In the genomic region with DNA sequence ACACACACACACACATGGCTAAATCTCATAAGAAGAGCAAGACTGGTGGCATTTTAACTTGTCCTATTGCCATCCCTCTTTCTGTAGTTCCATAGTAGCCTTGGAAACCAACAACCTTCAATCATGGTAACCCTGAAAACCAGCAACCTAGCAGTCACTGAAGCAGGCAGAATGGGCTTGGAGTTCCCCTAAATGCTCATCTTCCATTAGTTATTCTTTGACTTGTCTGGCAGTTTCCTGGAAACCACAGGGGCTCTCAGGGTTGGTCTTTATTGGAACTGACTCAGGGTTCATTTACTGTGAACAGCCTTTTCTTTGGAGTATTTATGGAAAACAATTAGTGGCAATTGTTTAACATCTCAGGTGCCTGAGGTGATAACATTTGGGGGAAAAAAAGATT, we compare ENCODE assay signal across 26 cellular contexts. TPM values are rescaled to one million over a fixed set of nuclear protein-coding genes. Genes with fewer than 3 reads are reported as not detected.
DNase-seq lines count a peak whose midpoint lies in the region; ATAC-seq and FAIRE-seq lines count a peak whose summit lies in the region.
"Had no signal": no experiment of that assay in that cellular context is flagged by ENCODE, and none has a peak within 500 bp of the region (broad histone marks: within the 10 kb centered on the region; RNA-seq: fewer than 3 reads in every experiment).

No MANE protein-coding gene starts in this region.

- CTCF ChIA-PET in activated naive CD4-positive, alpha-beta T cell treated with anti-CD3 and anti-CD28 coated beads for 36 hours (lab: Charles Lee): no interaction called here

- peaks cover 15% of the 10 kb centered on the region for H3K9me3 Mint-ChIP-seq in activated naive CD4-positive, alpha-beta T cell treated with anti-CD3 and anti-CD28 coated beads for 36 hours
- peaks cover 15% of the 10 kb centered on the region for H3K9me3 Mint-ChIP-seq in activated naive CD8-positive, alpha-beta T cell treated with anti-CD3 and anti-CD28 coated beads, Interleukin-2, amount 50 U/mL, for 24 hours

- H3K4me1 Mint-ChIP-seq in activated naive CD4-positive, alpha-beta T cell treated with anti-CD3 and anti-CD28 coated beads for 36 hours (ENCODE audit: low read depth): peaks cover 19% of the 10 kb centered on the region
- H3K4me1 Mint-ChIP-seq in activated naive CD8-positive, alpha-beta T cell treated with anti-CD3 and anti-CD28 coated beads, Interleukin-2, amount 50 U/mL, for 24 hours: peaks cover 13% of the 10 kb centered on the region
- H3K4me1 Mint-ChIP-seq: brain; CD8-positive, alpha-beta memory T cell had no signal

- FAIRE-seq in GM19239 (lab: Jason Lieb, UNC): no peak
- FAIRE-seq: islet of Langerhans had no signal

- peak; percentile 65 for ATAC-seq in activated naive CD8-positive, alpha-beta T cell treated with anti-CD3 and anti-CD28 coated beads, Interleukin-2, amount 50 U/mL, for 24 hours
- peak; percentile 66 for ATAC-seq in stimulated activated naive CD8-positive, alpha-beta T cell treated with anti-CD3 and anti-CD28 coated beads, Interleukin-15, Interleukin-2, amounts not matched to agents 100 U/mL and 50 U/mL, for 24 hours
- ATAC-seq: right cardiac atrium had no signal

- intact Hi-C loops in activated naive CD4-positive, alpha-beta T cell treated with anti-CD3 and anti-CD28 coated beads for 36 hours (cut with micrococcal nuclease): loop anchor here (2.0 kb wide), 1 partner anchor 46 kb away; a partner anchor contains a TSS

- peak overlapping the region; percentile 20 for H3K27ac Mint-ChIP-seq in activated naive CD4-positive, alpha-beta T cell treated with anti-CD3 and anti-CD28 coated beads for 36 hours
- peak overlapping the region; percentile 44 for H3K27ac Mint-ChIP-seq in activated naive CD8-positive, alpha-beta T cell treated with anti-CD3 and anti-CD28 coated beads, Interleukin-2, amount 50 U/mL, for 24 hours
- H3K27ac Mint-ChIP-seq: brain; CD8-positive, alpha-beta memory T cell; H9 had no signal

- no peak overlapping the region for H3K4me3 Mint-ChIP-seq in activated naive CD4-positive, alpha-beta T cell treated with anti-CD3 and anti-CD28 coated beads for 36 hours
- no peak overlapping the region for H3K4me3 Mint-ChIP-seq in activated naive CD8-positive, alpha-beta T cell treated with anti-CD3 and anti-CD28 coated beads, Interleukin-2, amount 50 U/mL, for 24 hours
- H3K4me3 Mint-ChIP-seq: brain, H9 had no signal

- peaks cover 25% of the 10 kb centered on the region for H3K36me3 Mint-ChIP-seq in activated naive CD4-positive, alpha-beta T cell treated with anti-CD3 and anti-CD28 coated beads for 36 hours (ENCODE audit: low read depth)
- H3K36me3 Mint-ChIP-seq in activated naive CD8-positive, alpha-beta T cell treated with anti-CD3 and anti-CD28 coated beads, Interleukin-2, amount 50 U/mL, for 24 hours (ENCODE audit: low read depth): peaks cover 21% of the 10 kb centered on the region

- DNase-seq in activated naive CD4-positive, alpha-beta T cell treated with anti-CD3 and anti-CD28 coated beads for 36 hours: peak; percentile 64
- no peak for DNase-seq in activated naive CD4-positive, alpha-beta T cell (lab: John Stamatoyannopoulos, UW)
- DNase-seq in HK-2 (ENCODE audit: unreplicated experiment) (peak; percentile 42), GM19239 (ENCODE audit: insufficient read length, low spot score) (no peak), cerebellar cortex (ENCODE audit: low spot score) (no peak)
- DNase-seq in activated naive CD8-positive, alpha-beta T cell treated with anti-CD3 and anti-CD28 coated beads, Interleukin-2, amount 50 U/mL, for 24 hours: no peak
- DNase-seq in stimulated activated naive CD8-positive, alpha-beta T cell treated with anti-CD3 and anti-CD28 coated beads, Interleukin-15, Interleukin-2, amounts not matched to agents 100 U/mL and 50 U/mL, for 24 hours: no peak
- DNase-seq: activated T-cell treated with anti-CD3 and anti-CD28 coated beads for 4 hours; amniotic stem cell; CD8-positive, alpha-beta memory T cell; cerebellar nuclear complex; DMS 273 treated with DMSO at 0.1 percent for 48 hours; foreskin fibroblast; H9; head of caudate nucleus; left ventricle myocardium inferior; NCI-H1436 treated with DMSO at 0.1 percent for 48 hours; NCI-H774; right cardiac atrium; RPMI8226; SJCRH30; stimulated activated CD4-positive, alpha-beta T cell treated with anti-CD3 and anti-CD28 coated beads, Interleukin-2, amount 100 ng/mL, for 24 hours; T1000; tibial artery had no signal

- H3K27me3 Mint-ChIP-seq in activated naive CD4-positive, alpha-beta T cell treated with anti-CD3 and anti-CD28 coated beads for 36 hours (ENCODE audit: low read depth): no peaks in the 10 kb centered on the region
- no peaks in the 10 kb centered on the region for H3K27me3 Mint-ChIP-seq in activated naive CD8-positive, alpha-beta T cell treated with anti-CD3 and anti-CD28 coated beads, Interleukin-2, amount 50 U/mL, for 24 hours

RNA-seq across cellular contexts. Expression of a gene that starts 19.4 kb away (rescaled TPM):
- 10 to 100 TPM; 15.3 to 15.9 TPM for total RNA-seq in activated naive CD4-positive, alpha-beta T cell treated with anti-CD3 and anti-CD28 coated beads for 36 hours

RNA-seq across cellular contexts. Expression of a gene that starts 46.9 kb away (rescaled TPM):
- total RNA-seq in activated naive CD4-positive, alpha-beta T cell treated with anti-CD3 and anti-CD28 coated beads for 36 hours: 10 to 100 TPM; 49.8 to 51.4 TPM

Comparison
In these comparisons a context has a peak if more than half of its experiments do, and no peak if none do; other contexts are left out.
1. DNase-seq: peak in activated naive CD4-positive, alpha-beta T cell treated with anti-CD3 and anti-CD28 coated beads for 36 hours (single experiment) and HK-2 (single experiment); none in activated naive CD4-positive, alpha-beta T cell (0 of 4), activated naive CD8-positive, alpha-beta T cell treated with anti-CD3 and anti-CD28 coated beads, Interleukin-2, amount 50 U/mL, for 24 hours (single experiment), stimulated activated naive CD8-positive, alpha-beta T cell treated with anti-CD3 and anti-CD28 coated beads, Interleukin-15, Interleukin-2, amounts not matched to agents 100 U/mL and 50 U/mL, for 24 hours (single experiment), GM19239 (single experiment) and cerebellar cortex (single experiment).